In genomic region chr12:75908961-75909699, GRCh38 we compare ENCODE assay signal across 10 cellular contexts.
DNase-seq lines count a peak whose midpoint lies in the region; ATAC-seq and TF ChIP-seq lines count a peak whose summit lies in the region.
"Had no signal": no experiment of that assay in that cellular context is flagged by ENCODE, and none has a peak within 500 bp of the region (broad histone marks: within the 10 kb centered on the region; RNA-seq: fewer than 3 reads in every experiment).

No MANE protein-coding gene starts in this region.

- no peak overlapping the region for H3K4me3 Mint-ChIP-seq in stimulated activated effector memory CD8-positive, alpha-beta T cell treated with anti-CD3 and anti-CD28 coated beads, Interleukin-12 subunit alpha, Interleukin-12 subunit beta, amount 100 ng/mL, for 72 hours
- H3K4me3 Mint-ChIP-seq in naive thymus-derived CD8-positive, alpha-beta T cell: no peak overlapping the region
- H3K4me3 Mint-ChIP-seq: B cell; naive thymus-derived CD4-positive, alpha-beta T cell had no signal

- POLR2A ChIA-PET in naive thymus-derived CD8-positive, alpha-beta T cell (lab: Charles Lee): no interaction called here

- peaks cover 0 to 3% (median 2%) of the 10 kb centered on the region in 5 donors for H3K27me3 Mint-ChIP-seq in naive thymus-derived CD8-positive, alpha-beta T cell

- DNase-seq in NCI-H1417 (lab: John Stamatoyannopoulos, UW): peak in 2 of 3 experiments; percentile 56 to 74
- no peak for DNase-seq in NCI-H1417 treated with DMSO at 0.1 percent for 48 hours (lab: John Stamatoyannopoulos, UW)
- peak; percentile 92 for DNase-seq in choroid plexus epithelial cell (ENCODE audit: low read depth)
- peak; percentile 94 to 95 for DNase-seq in lung microvascular endothelial cell (ENCODE audit: low read depth in 2 of 2)
- no peak for DNase-seq in NCI-H1436 treated with DMSO at 0.1 percent for 48 hours (lab: John Stamatoyannopoulos, UW)
- DNase-seq in SIG-M5 (lab: John Stamatoyannopoulos, UW): no peak
- no peak for DNase-seq in stimulated activated effector memory CD8-positive, alpha-beta T cell treated with anti-CD3 and anti-CD28 coated beads, Interleukin-12 subunit alpha, Interleukin-12 subunit beta, amount 100 ng/mL, for 72 hours (ENCODE audit: low spot score in 2 of 2)
- no peak for DNase-seq in naive thymus-derived CD8-positive, alpha-beta T cell
- DNase-seq: naive thymus-derived CD4-positive, alpha-beta T cell had no signal

- H3K9me3 Mint-ChIP-seq in stimulated activated effector memory CD8-positive, alpha-beta T cell treated with anti-CD3 and anti-CD28 coated beads, Interleukin-12 subunit alpha, Interleukin-12 subunit beta, amount 100 ng/mL, for 72 hours: no peaks in the 10 kb centered on the region
- H3K9me3 Mint-ChIP-seq in naive thymus-derived CD8-positive, alpha-beta T cell: peaks cover 0 to 3% (median 0%) of the 10 kb centered on the region in 9 donors

- H3K4me3 ChIP-seq in choroid plexus epithelial cell (ENCODE audit: low read depth, low read length): no peak overlapping the region

- H3K27ac Mint-ChIP-seq in stimulated activated effector memory CD8-positive, alpha-beta T cell treated with anti-CD3 and anti-CD28 coated beads, Interleukin-12 subunit alpha, Interleukin-12 subunit beta, amount 100 ng/mL, for 72 hours: no peak overlapping the region
- no peak overlapping the region for H3K27ac Mint-ChIP-seq in naive thymus-derived CD8-positive, alpha-beta T cell
- H3K27ac Mint-ChIP-seq: B cell; naive thymus-derived CD4-positive, alpha-beta T cell had no signal

- H3K4me1 Mint-ChIP-seq in stimulated activated effector memory CD8-positive, alpha-beta T cell treated with anti-CD3 and anti-CD28 coated beads, Interleukin-12 subunit alpha, Interleukin-12 subunit beta, amount 100 ng/mL, for 72 hours: peaks cover 12% of the 10 kb centered on the region
- no peaks in the 10 kb centered on the region for H3K4me1 Mint-ChIP-seq in naive thymus-derived CD8-positive, alpha-beta T cell

- no peaks in the 10 kb centered on the region for H3K36me3 Mint-ChIP-seq in stimulated activated effector memory CD8-positive, alpha-beta T cell treated with anti-CD3 and anti-CD28 coated beads, Interleukin-12 subunit alpha, Interleukin-12 subunit beta, amount 100 ng/mL, for 72 hours
- no peaks in the 10 kb centered on the region for H3K36me3 Mint-ChIP-seq in naive thymus-derived CD8-positive, alpha-beta T cell

- no peak for TF ChIP-seq CTCF in choroid plexus epithelial cell (conservative IDR thresholded peaks at IDR 0.05; ENCODE audit: low read depth, low read length)

- ATAC-seq in stimulated activated effector memory CD8-positive, alpha-beta T cell treated with anti-CD3 and anti-CD28 coated beads, Interleukin-12 subunit alpha, Interleukin-12 subunit beta, amount 100 ng/mL, for 72 hours: no peak
- ATAC-seq in naive thymus-derived CD8-positive, alpha-beta T cell: no peak
- ATAC-seq: naive thymus-derived CD4-positive, alpha-beta T cell had no signal

Comparison
In these comparisons a context has a peak if more than half of its experiments do, and no peak if none do; other contexts are left out.
1. DNase-seq: peak in NCI-H1417 (2 of 3), choroid plexus epithelial cell (single experiment) and lung microvascular endothelial cell (2 of 2); none in NCI-H1417 treated with DMSO at 0.1 percent for 48 hours (single experiment), NCI-H1436 treated with DMSO at 0.1 percent for 48 hours (single experiment), SIG-M5 (single experiment), stimulated activated effector memory CD8-positive, alpha-beta T cell treated with anti-CD3 and anti-CD28 coated beads, Interleukin-12 subunit alpha, Interleukin-12 subunit beta, amount 100 ng/mL, for 72 hours (0 of 2) and naive thymus-derived CD8-positive, alpha-beta T cell (0 of 10).